ENCODE assay signal across 1 cellular context in the genomic region with DNA sequence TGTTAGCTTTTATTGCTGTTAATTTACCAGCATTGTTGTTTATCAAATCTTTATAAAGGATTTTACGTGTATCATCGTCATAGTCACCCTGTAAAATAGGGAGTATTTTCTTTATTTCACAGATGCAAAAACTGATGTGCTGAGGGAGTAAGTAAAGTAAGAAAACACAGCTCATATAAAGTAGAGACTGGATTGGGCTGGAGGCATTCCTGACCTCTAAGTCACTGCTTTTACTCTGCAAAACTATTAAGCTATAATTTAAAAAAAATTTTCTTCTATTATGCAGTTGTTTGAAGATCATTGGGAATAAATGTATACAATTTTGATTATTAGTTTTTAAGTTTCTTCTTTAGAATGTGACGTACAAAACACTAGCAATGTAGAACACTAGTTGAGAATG.
TF ChIP-seq lines count a peak whose summit lies in the region.

No MANE protein-coding gene starts in this region.

TF ChIP-seq in IMR-90, 13 proteins besides CTCF, POLR2A, EP300 and RAD21:
- TF ChIP-seq NFE2L2 (IDR thresholded peaks at IDR 0.05; ENCODE audit: low read depth, low read length) (no peak), USF2 (IDR thresholded peaks at IDR 0.05; ENCODE audit: low read depth, low read length) (no peak), ELK1 (IDR thresholded peaks at IDR 0.05; ENCODE audit: borderline replicate concordance, low read depth, low read length) (no peak), CEBPB (IDR thresholded peaks at IDR 0.05; ENCODE audit: low read depth, low read length) (no peak), RFX5 (IDR thresholded peaks at IDR 0.05; ENCODE audit: low read depth, low read length) (no peak), MAFK (IDR thresholded peaks at IDR 0.05; ENCODE audit: low read depth, low read length) (no peak), FOS (IDR thresholded peaks at IDR 0.05; ENCODE audit: low read depth, low read length) (no peak), SMC3 (IDR thresholded peaks at IDR 0.05; ENCODE audit: low read depth, low read length) (no peak), MXI1 (IDR thresholded peaks at IDR 0.05; ENCODE audit: borderline replicate concordance, low read depth, low read length) (no peak), BHLHE40 (IDR thresholded peaks at IDR 0.05; ENCODE audit: low read depth, low read length) (no peak)
